8 cellular contexts compared by ENCODE assay signal in genomic region chr16:89720859-89721643, GRCh38. TPM values are rescaled to one million over a fixed set of nuclear protein-coding genes. Genes with fewer than 3 reads are reported as not detected.
DNase-seq lines count a peak whose midpoint lies in the region; ATAC-seq and TF ChIP-seq lines count a peak whose summit lies in the region.

A gene with protein sequence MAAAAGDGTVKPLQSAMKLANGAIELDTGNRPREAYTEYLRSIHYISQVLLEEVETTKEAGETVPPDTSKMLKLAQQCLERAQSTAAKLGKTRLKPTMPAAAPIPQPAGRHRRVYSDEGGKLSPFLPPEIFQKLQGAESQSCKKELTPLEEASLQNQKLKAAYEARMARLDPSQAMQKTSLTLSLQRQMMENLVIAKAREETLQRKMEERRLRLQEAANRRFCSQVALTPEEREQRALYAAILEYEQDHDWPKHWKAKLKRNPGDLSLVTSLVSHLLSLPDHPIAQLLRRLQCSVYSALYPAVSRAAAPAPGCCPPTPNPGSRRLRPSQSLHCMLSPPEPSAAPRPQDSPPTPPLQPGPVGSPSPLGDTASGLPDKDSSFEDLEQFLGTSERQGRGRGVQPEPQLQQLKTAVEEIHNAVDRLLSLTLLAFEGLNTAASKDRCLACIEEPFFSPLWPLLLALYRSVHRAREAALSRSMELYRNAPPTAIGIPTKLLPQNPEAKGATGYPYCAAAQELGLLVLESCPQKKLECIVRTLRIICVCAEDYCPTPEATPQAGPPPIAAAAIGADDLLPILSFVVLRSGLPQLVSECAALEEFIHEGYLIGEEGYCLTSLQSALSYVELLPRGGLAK (minus strand): TSS chr16:89720898. CDS start chr16:89720861, 37 bp downstream.
A gene with protein sequence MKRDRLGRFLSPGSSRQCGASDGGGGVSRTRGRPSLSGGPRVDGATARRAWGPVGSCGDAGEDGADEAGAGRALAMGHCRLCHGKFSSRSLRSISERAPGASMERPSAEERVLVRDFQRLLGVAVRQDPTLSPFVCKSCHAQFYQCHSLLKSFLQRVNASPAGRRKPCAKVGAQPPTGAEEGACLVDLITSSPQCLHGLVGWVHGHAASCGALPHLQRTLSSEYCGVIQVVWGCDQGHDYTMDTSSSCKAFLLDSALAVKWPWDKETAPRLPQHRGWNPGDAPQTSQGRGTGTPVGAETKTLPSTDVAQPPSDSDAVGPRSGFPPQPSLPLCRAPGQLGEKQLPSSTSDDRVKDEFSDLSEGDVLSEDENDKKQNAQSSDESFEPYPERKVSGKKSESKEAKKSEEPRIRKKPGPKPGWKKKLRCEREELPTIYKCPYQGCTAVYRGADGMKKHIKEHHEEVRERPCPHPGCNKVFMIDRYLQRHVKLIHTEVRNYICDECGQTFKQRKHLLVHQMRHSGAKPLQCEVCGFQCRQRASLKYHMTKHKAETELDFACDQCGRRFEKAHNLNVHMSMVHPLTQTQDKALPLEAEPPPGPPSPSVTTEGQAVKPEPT (plus strand): TSS chr16:89721537. CDS start chr16:89721641, 104 bp downstream.

- H3K4me3 Mint-ChIP-seq in activated naive CD4-positive, alpha-beta T cell treated with anti-CD3 and anti-CD28 coated beads, Interleukin-2, amount 50 U/mL, for 24 hours = peak within 1 kb of the TSS; percentile 89
- H3K4me3 Mint-ChIP-seq in glutamatergic neuron (ENCODE audit: unreplicated experiment) = peak within 1 kb of the TSS; percentile 90
- peak within 1 kb of the TSS; percentile 75 for H3K4me3 Mint-ChIP-seq in osteocyte (ENCODE audit: unreplicated experiment)

- H3K36me3 Mint-ChIP-seq in activated naive CD4-positive, alpha-beta T cell treated with anti-CD3 and anti-CD28 coated beads, Interleukin-2, amount 50 U/mL, for 24 hours = peaks cover 10% of the 10 kb centered on the region
- H3K36me3 Mint-ChIP-seq in glutamatergic neuron (ENCODE audit: unreplicated experiment) = no peaks in the 10 kb centered on the region
- H3K36me3 Mint-ChIP-seq in osteocyte (ENCODE audit: unreplicated experiment) = peaks cover 7% of the 10 kb centered on the region

- H4K20me1 ChIP-seq in Karpas-422 (ENCODE audit: insufficient read depth, low read depth, low read length) = peaks cover 15% of the 10 kb centered on the region

- no peaks in the 10 kb centered on the region for H3K27me3 ChIP-seq in Karpas-422 (ENCODE audit: low read length)
- no peaks in the 10 kb centered on the region for H3K27me3 ChIP-seq in thoracic aorta (replicated peaks; ENCODE audit: insufficient read depth)

- peaks cover 18% of the 10 kb centered on the region for H3K79me2 ChIP-seq in Karpas-422 (ENCODE audit: low read length)

- H3K4me1 Mint-ChIP-seq in activated naive CD4-positive, alpha-beta T cell treated with anti-CD3 and anti-CD28 coated beads, Interleukin-2, amount 50 U/mL, for 24 hours = peaks cover 46% of the 10 kb centered on the region
- peaks cover 2% of the 10 kb centered on the region for H3K4me1 Mint-ChIP-seq in glutamatergic neuron (ENCODE audit: low read depth, unreplicated experiment)
- H3K4me1 Mint-ChIP-seq in osteocyte (ENCODE audit: unreplicated experiment) = peaks cover 21% of the 10 kb centered on the region

- no peaks in the 10 kb centered on the region for H3K9me3 Mint-ChIP-seq in activated naive CD4-positive, alpha-beta T cell treated with anti-CD3 and anti-CD28 coated beads, Interleukin-2, amount 50 U/mL, for 24 hours
- H3K9me3 Mint-ChIP-seq in glutamatergic neuron (ENCODE audit: unreplicated experiment) (peaks cover 9% of the 10 kb centered on the region), osteocyte (ENCODE audit: unreplicated experiment) (no peaks in the 10 kb centered on the region)

- H3K9me3 ChIP-seq in Karpas-422 (ENCODE audit: low read length) (no peaks in the 10 kb centered on the region), thoracic aorta (no peaks in the 10 kb centered on the region)

- H3K27ac ChIP-seq in Karpas-422 (ENCODE audit: low read length) (peak within 1 kb of the TSS; percentile 79), thoracic aorta (peak within 1 kb of the TSS; percentile 90 to 95)

- H2AFZ ChIP-seq in Karpas-422 (ENCODE audit: low read length) = no peak within 1 kb of the TSS

- H3K4me1 ChIP-seq in Karpas-422 (ENCODE audit: low read length) = peaks cover 22% of the 10 kb centered on the region
- peaks cover 19 to 35% of the 10 kb centered on the region in 2 donors for H3K4me1 ChIP-seq in thoracic aorta (ENCODE audit: control insufficient read depth in 1 of 2, low read depth in 2 of 2)

- ATAC-seq in GM21529 (IDR thresholded peaks at IDR 0.05; ENCODE audit: unreplicated experiment) (peak; percentile 48), SK-N-SH treated with all-trans-retinoic acid at 6 μM for 48 hours (peak; percentile 71), thoracic aorta (ENCODE audit: insufficient number of reproducible peaks, low FRiP score, low read depth) (peak; percentile 69)

- peak within 1 kb of the TSS; percentile 86 for H3K9ac ChIP-seq in Karpas-422 (ENCODE audit: low read length)

- H3K36me3 ChIP-seq in Karpas-422 (ENCODE audit: insufficient read depth, low read length) (peaks cover 3% of the 10 kb centered on the region; the same call in 1 of the 2 replicates), thoracic aorta (peaks cover 19% of the 10 kb centered on the region)

- no peaks in the 10 kb centered on the region for H3K27me3 Mint-ChIP-seq in activated naive CD4-positive, alpha-beta T cell treated with anti-CD3 and anti-CD28 coated beads, Interleukin-2, amount 50 U/mL, for 24 hours
- H3K27me3 Mint-ChIP-seq in glutamatergic neuron (ENCODE audit: unreplicated experiment) = peaks cover 10% of the 10 kb centered on the region
- no peaks in the 10 kb centered on the region for H3K27me3 Mint-ChIP-seq in osteocyte (ENCODE audit: unreplicated experiment)

- no peaks in the 10 kb centered on the region for H3K9me2 ChIP-seq in Karpas-422 (replicated peaks; ENCODE audit: insufficient read depth, low read length)

- TF ChIP-seq CTCF in glutamatergic neuron (IDR thresholded peaks at IDR 0.05; ENCODE audit: partially characterized antibody, unreplicated experiment) (no peak), osteocyte (IDR thresholded peaks at IDR 0.05) (no peak), thoracic aorta (IDR thresholded peaks at IDR 0.05) (no peak)

- H3K4me2 ChIP-seq in Karpas-422 (ENCODE audit: low read depth, low read length, poor library complexity, severe bottlenecking) = peak within 1 kb of the TSS; percentile 97

- peak within 1 kb of the TSS; percentile 87 for H3K4me3 ChIP-seq in Karpas-422 (ENCODE audit: low read length)
- H3K4me3 ChIP-seq in thoracic aorta = peak within 1 kb of the TSS; percentile 96

- DNase-seq in DMS153 treated with DMSO at 0.1 percent for 48 hours (lab: John Stamatoyannopoulos, UW; ENCODE audit: unreplicated experiment) = peak; percentile 32
- peak; percentile 95 for DNase-seq in Karpas-422
- DNase-seq in glutamatergic neuron = peak; percentile 85
- DNase-seq in osteocyte (ENCODE audit: extremely low spot score, unreplicated experiment) = peak; percentile 92
- DNase-seq in thoracic aorta (ENCODE audit: low spot score) = no peak

- peak within 1 kb of the TSS; percentile 86 for H3K27ac Mint-ChIP-seq in activated naive CD4-positive, alpha-beta T cell treated with anti-CD3 and anti-CD28 coated beads, Interleukin-2, amount 50 U/mL, for 24 hours
- H3K27ac Mint-ChIP-seq in glutamatergic neuron (ENCODE audit: unreplicated experiment) = peak within 1 kb of the TSS; percentile 33
- H3K27ac Mint-ChIP-seq in osteocyte (ENCODE audit: unreplicated experiment) = peak within 1 kb of the TSS; percentile 67

TF ChIP-seq in SK-N-SH treated with all-trans-retinoic acid at 6 μM for 48 hours, 23 proteins besides CTCF, POLR2A, EP300 and RAD21:
- no peak for TF ChIP-seq PPARA (CRISPR knock-in tag; IDR thresholded peaks at IDR 0.05; ENCODE audit: borderline replicate concordance)
- peak; percentile 68; the same call in 1 of the 2 replicates for TF ChIP-seq ESRRG (CRISPR knock-in tag; IDR thresholded peaks at IDR 0.05)
- 0 out of 2 replicates have a peak, but pooled peaks have one; percentile 35 for TF ChIP-seq PATZ1 (CRISPR knock-in tag; IDR thresholded peaks at IDR 0.05; ENCODE audit: borderline replicate concordance)

RNA-seq across cellular contexts. Expression of the first gene that starts in this region (rescaled TPM):
- 4.8 and 5.6 TPM in 2 replicates for total RNA-seq in Karpas-422 (2014; rRNA removed; shearing (Covaris generic); ENCODE audit: low replicate concordance)
- total RNA-seq in glutamatergic neuron (ENCODE audit: unreplicated experiment) (19.5 TPM), osteocyte (22.0 TPM in 2 replicates), thoracic aorta (10 to 100 TPM in 1 of 2 donors, 1 to 10 TPM in 1; 9.5 to 18.3 TPM)

RNA-seq across cellular contexts. Expression of the second gene that starts in this region (rescaled TPM):
- 21.8 and 41.5 TPM in 2 replicates for total RNA-seq in Karpas-422 (2014; rRNA removed; shearing (Covaris generic); ENCODE audit: low replicate concordance)
- total RNA-seq in glutamatergic neuron (ENCODE audit: unreplicated experiment) (20.8 TPM), osteocyte (21.3 and 23.0 TPM in 2 replicates), thoracic aorta (10 to 100 TPM; 25.0 to 34.1 TPM)

Comparison
In these comparisons a context has a peak if more than half of its experiments do, and no peak if none do; other contexts are left out.
1. H3K27ac Mint-ChIP-seq: peak in every context shown above with its lines; median percentile 86 in activated naive CD4-positive, alpha-beta T cell treated with anti-CD3 and anti-CD28 coated beads, Interleukin-2, amount 50 U/mL, for 24 hours; 67 in osteocyte; 33 in glutamatergic neuron.